Comparison of ENCODE assay signal across 26 cellular contexts in the genomic region with DNA sequence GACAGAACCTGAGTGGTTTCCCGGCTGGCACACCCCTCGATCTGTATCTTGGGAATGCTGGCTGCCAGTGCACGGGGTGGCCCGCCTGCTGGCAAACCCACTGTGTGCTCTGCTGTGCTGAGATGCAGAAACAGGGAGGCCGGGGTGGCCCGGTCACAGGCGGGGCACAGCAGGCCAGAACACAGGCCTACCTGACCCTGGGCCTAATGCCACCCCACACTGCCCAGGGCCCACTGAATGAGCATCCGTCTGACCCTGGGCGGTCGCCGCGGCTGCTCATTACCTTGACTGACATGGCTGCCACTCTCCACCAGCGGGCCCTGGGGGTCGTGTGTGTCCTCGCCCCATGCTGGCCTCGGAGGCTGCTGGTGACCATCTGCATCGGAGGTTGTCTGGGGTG. TPM values are rescaled to one million over a fixed set of nuclear protein-coding genes. Genes with fewer than 3 reads are reported as not detected.
"Had no signal": no experiment of that assay in that cellular context is flagged by ENCODE, and none has a peak within 500 bp of the region (broad histone marks: within the 10 kb centered on the region; RNA-seq: fewer than 3 reads in every experiment).

No MANE protein-coding gene starts in this region.

- H3K4me3 ChIP-seq: K562, PC-9, Peyer's patch had no signal

- H3K27ac ChIP-seq: HL-60, KMS-11, PC-9, Peyer's patch had no signal

- H3K27me3 ChIP-seq: Peyer's patch had no signal

- H3K9ac ChIP-seq: KMS-11, SK-N-SH had no signal

- H3K36me3 ChIP-seq: Peyer's patch had no signal

- H3K4me1 ChIP-seq: Peyer's patch had no signal

- H3K4me2 ChIP-seq: KMS-11, PC-9, SK-N-SH had no signal

- DNase-seq: MM.1S, NCI-H1092 treated with DMSO at 0.1 percent for 48 hours, NCI-H1436, NCI-H187, NCI-H2029, NCI-H2081 treated with DMSO at 0.1 percent for 48 hours, NCI-H2171, NCI-H226, NCI-H446, NCI-H510A, NCI-H774, OCI-M1, PC-9, Peyer's patch, SHP77, SK-N-SH, SW 1271, T-cell had no signal

- ATAC-seq: K562, T-cell had no signal

- H3K9me3 ChIP-seq: Peyer's patch, SK-N-SH had no signal

- FAIRE-seq: HTR-8/SVneo, K562 had no signal

- H2AFZ ChIP-seq: PC-9 had no signal

RNA-seq across cellular contexts. Expression of a gene that starts 44.1 kb away (rescaled TPM):
- total RNA-seq: K562, M059J, RPMI7951, SK-MEL-5 had no signal
- polyA plus RNA-seq: K562, SK-N-SH had no signal

RNA-seq across cellular contexts. Expression of a gene that starts 54.9 kb away (rescaled TPM):
- total RNA-seq: M059J, Peyer's patch, RPMI7951, SK-MEL-5 had no signal
- polyA plus RNA-seq: IgD-negative memory B cell, K562, SK-N-SH had no signal
